ENCODE assay signal across 12 cellular contexts in genomic region chr16:27404163-27404823, GRCh38. TPM values are rescaled to one million over a fixed set of nuclear protein-coding genes. Genes with fewer than 3 reads are reported as not detected.
DNase-seq lines count a peak whose midpoint lies in the region; ATAC-seq and TF ChIP-seq lines count a peak whose summit lies in the region.
"Had no signal": no experiment of that assay in that cellular context is flagged by ENCODE, and none has a peak within 500 bp of the region (broad histone marks: within the 10 kb centered on the region; RNA-seq: fewer than 3 reads in every experiment).

No MANE protein-coding gene starts in this region.

- no peak overlapping the region for H2AFZ ChIP-seq in OCI-LY1 (ENCODE audit: low read length)

- H3K36me3 ChIP-seq in OCI-LY1 (ENCODE audit: insufficient read depth, low read length) (no peaks in the 10 kb centered on the region; the same call in 1 of the 2 replicates), left lung (no peaks in the 10 kb centered on the region)

- H3K27me3 ChIP-seq in OCI-LY1 (ENCODE audit: insufficient read depth, low read length) (peaks cover 5% of the 10 kb centered on the region), left lung (peaks cover 0 to 20% of the 10 kb centered on the region in 2 donors)

- H3K9me3 Mint-ChIP-seq in central memory CD8-positive, alpha-beta T cell = no peaks in the 10 kb centered on the region
- H3K9me3 Mint-ChIP-seq in Calu3 (ENCODE audit: low read depth, unreplicated experiment) = no peaks in the 10 kb centered on the region
- H3K9me3 Mint-ChIP-seq: neural crest cell had no signal

- H3K9ac ChIP-seq in OCI-LY1 (ENCODE audit: low read length) = peak overlapping the region; percentile 3; the same call in 1 of the 2 replicates

- H3K79me2 ChIP-seq in OCI-LY1 (ENCODE audit: insufficient read depth, low read length) = no peaks in the 10 kb centered on the region

- ATAC-seq in central memory CD8-positive, alpha-beta T cell (replicated peaks; ENCODE audit: extremely low read depth, poor library complexity, severe bottlenecking) = no peak
- ATAC-seq in left lung = no peak

- peak overlapping the region; percentile 55 for H3K4me3 ChIP-seq in OCI-LY1 (ENCODE audit: low read depth, low read length, poor library complexity, severe bottlenecking)
- peak overlapping the region in 1 of 2 donors; percentile 34 for H3K4me3 ChIP-seq in left lung

- CTCF ChIA-PET in Calu3 (lab: Charles Lee) = interaction anchor here (0.5 to 0.7 kb wide), 3 partner anchors 27 to 227 kb away, joined by 3 to 7 read pairs (median 3); no protein-coding TSS in a partner anchor

- peaks cover 53% of the 10 kb centered on the region for H3K36me3 Mint-ChIP-seq in central memory CD8-positive, alpha-beta T cell (ENCODE audit: insufficient read depth)
- H3K36me3 Mint-ChIP-seq in Calu3 (ENCODE audit: insufficient read depth, unreplicated experiment) = no peaks in the 10 kb centered on the region

- peak overlapping the region; percentile 98 for H3K4me3 Mint-ChIP-seq in central memory CD8-positive, alpha-beta T cell
- H3K4me3 Mint-ChIP-seq in Calu3 (ENCODE audit: low read depth, unreplicated experiment) = no peak overlapping the region
- H3K4me3 Mint-ChIP-seq: neural crest cell had no signal

- no peak for TF ChIP-seq CTCF in OCI-LY1 (IDR thresholded peaks at IDR 0.05; ENCODE audit: low read length)
- no peak for TF ChIP-seq CTCF in left lung (IDR thresholded peaks at IDR 0.05)
- TF ChIP-seq CTCF in Calu3 (IDR thresholded peaks at IDR 0.05; ENCODE audit: unreplicated experiment) = no peak

- intact Hi-C loops in left lung (cut with DNase I) (no loop called here), Calu3 (cut with micrococcal nuclease; ENCODE audit: unreplicated experiment) (no loop called here)

- peaks cover 35% of the 10 kb centered on the region for H3K4me1 ChIP-seq in OCI-LY1 (ENCODE audit: insufficient read depth, low read length, severe bottlenecking)
- H3K4me1 ChIP-seq in left lung = peaks cover 29 to 59% of the 10 kb centered on the region in 2 donors

- peak overlapping the region; percentile 100 for H3K27ac Mint-ChIP-seq in central memory CD8-positive, alpha-beta T cell (ENCODE audit: low read depth)
- H3K27ac Mint-ChIP-seq in Calu3 (ENCODE audit: unreplicated experiment) = no peak overlapping the region

- H3K9me3 ChIP-seq in OCI-LY1 (ENCODE audit: low read length) (no peaks in the 10 kb centered on the region), left lung (no peaks in the 10 kb centered on the region)

- no peaks in the 10 kb centered on the region for H4K20me1 ChIP-seq in OCI-LY1 (ENCODE audit: insufficient read depth, low read length)

- H3F3A ChIP-seq in OCI-LY1 (ENCODE audit: insufficient read depth, low read length) = no peaks in the 10 kb centered on the region

- no peaks in the 10 kb centered on the region for H3K27me3 Mint-ChIP-seq in central memory CD8-positive, alpha-beta T cell
- peaks cover 88% of the 10 kb centered on the region for H3K27me3 Mint-ChIP-seq in Calu3 (ENCODE audit: unreplicated experiment)

- TF ChIP-seq POLR2A in GM10847 (IDR thresholded peaks at IDR 0.05; ENCODE audit: extremely low read depth, insufficient read length) = peak; percentile 14

- no TSS peak for BruUV-seq in Calu3 (replicated peaks; lab: Mats Ljungman, UMichigan)

- H3K4me1 Mint-ChIP-seq in central memory CD8-positive, alpha-beta T cell = peaks cover 92% of the 10 kb centered on the region
- peaks cover 19% of the 10 kb centered on the region for H3K4me1 Mint-ChIP-seq in Calu3 (ENCODE audit: low read depth, unreplicated experiment)

- H3K9me2 ChIP-seq in OCI-LY1 (ENCODE audit: low read depth, low read length) = no peaks in the 10 kb centered on the region

- DNase-seq in central memory CD8-positive, alpha-beta T cell (ENCODE audit: low spot score in 2 of 2) = no peak
- DNase-seq in stimulated activated CD4-positive, alpha-beta T cell treated with anti-CD3 and anti-CD28 coated beads, Interleukin-2, amount 100 ng/mL, for 24 hours = peak; percentile 39 to 55
- no peak for DNase-seq in left lung
- DNase-seq in Calu3 = no peak
- DNase-seq in DMS 273 treated with DMSO at 0.1 percent for 48 hours (lab: John Stamatoyannopoulos, UW) = no peak
- DNase-seq: amniotic stem cell, dermis blood vessel endothelial cell, islet precursor cell, NCI-H2227 treated with DMSO at 0.1 percent for 48 hours had no signal

- no peak overlapping the region for H3K27ac ChIP-seq in OCI-LY1 (ENCODE audit: low read depth, low read length, poor library complexity, severe bottlenecking)
- H3K27ac ChIP-seq in left lung = no peak overlapping the region

- peak overlapping the region; percentile 62 for H3K4me2 ChIP-seq in OCI-LY1 (ENCODE audit: low read length)

RNA-seq across cellular contexts. Expression of gene IL21R, which starts 2.3 kb away (rescaled TPM):
- 1 to 10 TPM; 3.9 to 4.2 TPM for total RNA-seq in left lung
- not detected in 2 replicates for total RNA-seq in Calu3 (2022)

Comparison
In these comparisons a context has a peak if more than half of its experiments do, and no peak if none do; other contexts are left out.
1. DNase-seq: peak in stimulated activated CD4-positive, alpha-beta T cell treated with anti-CD3 and anti-CD28 coated beads, Interleukin-2, amount 100 ng/mL, for 24 hours (2 of 2); none in central memory CD8-positive, alpha-beta T cell (0 of 2), left lung (0 of 2), Calu3 (single experiment) and DMS 273 treated with DMSO at 0.1 percent for 48 hours (single experiment).